In the genomic region with DNA sequence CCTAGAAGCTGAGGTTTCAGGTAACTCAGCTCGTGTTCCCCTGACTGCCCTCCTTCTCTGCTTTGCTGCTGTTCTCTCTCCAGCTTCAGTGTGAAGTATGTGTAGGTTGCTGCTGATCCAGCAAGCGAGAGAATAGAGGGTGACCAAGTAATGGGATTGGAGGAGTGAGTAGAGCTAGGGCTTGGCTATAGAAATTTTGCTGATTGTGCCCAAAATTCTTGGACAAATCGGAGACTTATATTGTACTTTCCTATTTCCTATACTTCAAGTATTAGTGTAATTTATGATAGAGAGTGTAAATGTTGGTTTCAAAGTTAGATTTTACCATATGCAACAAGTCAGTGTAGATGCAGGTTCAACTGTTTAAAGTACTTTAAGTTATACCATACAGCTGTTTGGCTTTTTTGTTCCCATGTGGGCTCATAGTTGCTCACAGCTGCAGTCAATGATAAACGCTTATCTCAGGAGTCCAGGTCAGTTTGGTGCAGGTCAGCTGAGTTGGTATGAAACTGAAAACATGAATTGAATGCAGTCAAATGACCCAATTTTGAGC, we compare ENCODE assay signal across 1 cellular context.
TF ChIP-seq lines count a peak whose summit lies in the region.

No MANE protein-coding gene starts in this region.

TF ChIP-seq in K562, 482 proteins besides CTCF, POLR2A, EP300 and RAD21 (continued from another document):
- TF ChIP-seq, protein P1, sequence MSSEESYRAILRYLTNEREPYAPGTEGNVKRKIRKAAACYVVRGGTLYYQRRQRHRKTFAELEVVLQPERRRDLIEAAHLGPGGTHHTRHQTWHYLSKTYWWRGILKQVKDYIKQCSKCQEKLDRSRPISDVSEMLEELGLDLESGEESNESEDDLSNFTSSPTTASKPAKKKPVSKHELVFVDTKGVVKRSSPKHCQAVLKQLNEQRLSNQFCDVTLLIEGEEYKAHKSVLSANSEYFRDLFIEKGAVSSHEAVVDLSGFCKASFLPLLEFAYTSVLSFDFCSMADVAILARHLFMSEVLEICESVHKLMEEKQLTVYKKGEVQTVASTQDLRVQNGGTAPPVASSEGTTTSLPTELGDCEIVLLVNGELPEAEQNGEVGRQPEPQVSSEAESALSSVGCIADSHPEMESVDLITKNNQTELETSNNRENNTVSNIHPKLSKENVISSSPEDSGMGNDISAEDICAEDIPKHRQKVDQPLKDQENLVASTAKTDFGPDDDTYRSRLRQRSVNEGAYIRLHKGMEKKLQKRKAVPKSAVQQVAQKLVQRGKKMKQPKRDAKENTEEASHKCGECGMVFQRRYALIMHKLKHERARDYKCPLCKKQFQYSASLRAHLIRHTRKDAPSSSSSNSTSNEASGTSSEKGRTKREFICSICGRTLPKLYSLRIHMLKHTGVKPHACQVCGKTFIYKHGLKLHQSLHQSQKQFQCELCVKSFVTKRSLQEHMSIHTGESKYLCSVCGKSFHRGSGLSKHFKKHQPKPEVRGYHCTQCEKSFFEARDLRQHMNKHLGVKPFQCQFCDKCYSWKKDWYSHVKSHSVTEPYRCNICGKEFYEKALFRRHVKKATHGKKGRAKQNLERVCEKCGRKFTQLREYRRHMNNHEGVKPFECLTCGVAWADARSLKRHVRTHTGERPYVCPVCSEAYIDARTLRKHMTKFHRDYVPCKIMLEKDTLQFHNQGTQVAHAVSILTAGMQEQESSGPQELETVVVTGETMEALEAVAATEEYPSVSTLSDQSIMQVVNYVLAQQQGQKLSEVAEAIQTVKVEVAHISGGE (CRISPR knock-in tag; IDR thresholded peaks at IDR 0.05) = peak in 1 of 3 experiments; percentile 66; a peak in 2 of 6 replicates
- TF ChIP-seq SMARCA4 (IDR thresholded peaks at IDR 0.05) (peak; percentile 99), POLR2H (tag; IDR thresholded peaks at IDR 0.05; ENCODE audit: low read depth) (peak; percentile 36; the same call in 1 of the 2 replicates), CEBPB (tag; IDR thresholded peaks at IDR 0.05) (peak; percentile 36; the same call in 1 of the 2 replicates), ZNF280A (IDR thresholded peaks at IDR 0.05; ENCODE audit: low read depth, partially characterized antibody) (no peak), TEAD4 (IDR thresholded peaks at IDR 0.05; ENCODE audit: low read length) (peak; percentile 100), TEAD4 (CRISPR knock-in tag; IDR thresholded peaks at IDR 0.05; ENCODE audit: borderline replicate concordance) (no peak), DLX4 (CRISPR knock-in tag; IDR thresholded peaks at IDR 0.05) (no peak)
